In genomic region chr1:171868217-171868616, GRCh38 we compare ENCODE assay signal across 2 cellular contexts.
A peak's percentile ranks its signal among the peaks of the same experiment; 100 is the strongest.
TF ChIP-seq lines count a peak whose summit lies in the region.

No MANE protein-coding gene starts in this region.

TF ChIP-seq in Ishikawa, 13 proteins besides CTCF, POLR2A, EP300 and RAD21 (continued from another document):
- TF ChIP-seq CREB1 (IDR thresholded peaks at IDR 0.05; ENCODE audit: low read depth) (no peak), ZBTB7A (IDR thresholded peaks at IDR 0.05; ENCODE audit: low read depth) (no peak), EGR1 (IDR thresholded peaks at IDR 0.05) (no peak), NFIC (IDR thresholded peaks at IDR 0.05) (peak; percentile 77), REST (IDR thresholded peaks at IDR 0.05; ENCODE audit: low read depth) (no peak), YY1 (IDR thresholded peaks at IDR 0.05; ENCODE audit: low read depth) (no peak), TEAD4 (IDR thresholded peaks at IDR 0.05) (peak; percentile 83)
- TF ChIP-seq, protein P1, sequence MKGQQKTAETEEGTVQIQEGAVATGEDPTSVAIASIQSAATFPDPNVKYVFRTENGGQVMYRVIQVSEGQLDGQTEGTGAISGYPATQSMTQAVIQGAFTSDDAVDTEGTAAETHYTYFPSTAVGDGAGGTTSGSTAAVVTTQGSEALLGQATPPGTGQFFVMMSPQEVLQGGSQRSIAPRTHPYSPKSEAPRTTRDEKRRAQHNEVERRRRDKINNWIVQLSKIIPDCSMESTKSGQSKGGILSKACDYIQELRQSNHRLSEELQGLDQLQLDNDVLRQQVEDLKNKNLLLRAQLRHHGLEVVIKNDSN (IDR thresholded peaks at IDR 0.05), result no peak

TF ChIP-seq in endothelial cell of umbilical vein, 7 proteins besides CTCF, POLR2A, EP300 and RAD21 (continued from another document):
- TF ChIP-seq FOS (IDR thresholded peaks at IDR 0.05; ENCODE audit: borderline replicate concordance, insufficient read depth, low read length) (no peak), MAX (IDR thresholded peaks at IDR 0.05; ENCODE audit: insufficient read depth, insufficient read length) (no peak)
